ENCODE assay signal across 25 cellular contexts in the genomic region with DNA sequence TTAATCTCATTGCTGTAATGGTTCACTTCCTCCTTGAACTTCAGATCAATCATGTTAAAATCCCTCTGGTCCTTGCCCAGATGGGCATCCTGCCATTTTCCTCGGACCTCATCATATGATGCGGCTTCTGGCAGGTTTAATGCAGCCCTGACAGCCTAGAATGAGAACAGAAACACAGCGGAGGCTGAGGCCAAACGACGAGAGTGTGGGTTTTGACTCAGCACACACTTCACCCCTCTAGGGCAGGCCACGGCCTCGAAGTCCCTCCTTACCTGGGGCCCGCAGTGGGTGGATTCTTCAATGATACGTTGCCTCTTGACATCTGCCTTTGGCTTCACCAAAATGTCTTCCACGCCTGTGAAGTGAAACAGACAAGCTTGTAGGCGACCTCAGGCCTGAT. TPM values are rescaled to one million over a fixed set of nuclear protein-coding genes. Genes with fewer than 3 reads are reported as not detected.
DNase-seq lines count a peak whose midpoint lies in the region; ATAC-seq and TF ChIP-seq lines count a peak whose summit lies in the region.
"Had no signal": no experiment of that assay in that cellular context is flagged by ENCODE, and none has a peak within 500 bp of the region (broad histone marks: within the 10 kb centered on the region; RNA-seq: fewer than 3 reads in every experiment).

No MANE protein-coding gene starts in this region.

- no peaks in the 10 kb centered on the region for H3K9me2 ChIP-seq in GM23338 (ENCODE audit: insufficient read depth)

- H3K27ac ChIP-seq in VCaP, result peak overlapping the region; percentile 79
- H3K27ac ChIP-seq in GM23338 (ENCODE audit: low read depth), result no peak overlapping the region
- H3K27ac ChIP-seq: heart left ventricle, SJSA1, thoracic aorta had no signal

- no peak overlapping the region for H3K4me3 ChIP-seq in fibroblast of the aortic adventitia (ENCODE audit: low read depth, low read length)
- H3K4me3 ChIP-seq in GM23338, result no peak overlapping the region
- H3K4me3 ChIP-seq: heart left ventricle, SJSA1, thoracic aorta had no signal

- no peaks in the 10 kb centered on the region for H3K4me1 ChIP-seq in GM23338 (ENCODE audit: insufficient read depth)
- H3K4me1 ChIP-seq: BE2C, SJSA1 had no signal

- H4K20me1 ChIP-seq in GM23338 (replicated peaks; ENCODE audit: insufficient read depth), result peaks cover 3% of the 10 kb centered on the region; the same call in 1 of the 2 replicates

- no peak overlapping the region for H3K4me2 ChIP-seq in GM23338
- H3K4me2 ChIP-seq: KMS-11 had no signal

- H3K27me3 ChIP-seq in GM23338 (ENCODE audit: insufficient read depth), result no peaks in the 10 kb centered on the region
- H3K27me3 ChIP-seq: BE2C, heart left ventricle, SJSA1 had no signal

- ATAC-seq in sciatic nerve (no peak), GM23338 (no peak)
- ATAC-seq: heart left ventricle had no signal

- H3K9me3 Mint-ChIP-seq in GM23338, result no peaks in the 10 kb centered on the region

- no peak overlapping the region for H2AFZ ChIP-seq in GM23338

- no peaks in the 10 kb centered on the region for H3F3A ChIP-seq in GM23338 (replicated peaks; ENCODE audit: low read depth)

- intact Hi-C loops in sciatic nerve (cut with DNase I), result no loop called here

- H3K4me3 Mint-ChIP-seq in GM23338, result no peak overlapping the region

- peaks cover 28% of the 10 kb centered on the region for H3K36me3 ChIP-seq in GM23338 (ENCODE audit: insufficient read depth)

- TF ChIP-seq CTCF in VCaP (conservative IDR thresholded peaks at IDR 0.05), result no peak
- TF ChIP-seq CTCF in fibroblast of the aortic adventitia (IDR thresholded peaks at IDR 0.05; ENCODE audit: insufficient read depth, low read length), result no peak
- TF ChIP-seq CTCF in GM23338 (conservative IDR thresholded peaks at IDR 0.05; ENCODE audit: low read depth in 2 of 2), result no peak

- H3K4me1 Mint-ChIP-seq in GM23338, result no peaks in the 10 kb centered on the region

- peak; percentile 53 for DNase-seq in activated effector memory CD4-positive, alpha-beta T cell treated with anti-CD3 and anti-CD28 coated beads, Interleukin-2, amount 50 U/mL, for 16 hours
- DNase-seq in activated effector memory CD4-positive, alpha-beta T cell treated with Interleukin-2 at 50 U/mL for 16 hours, result no peak
- DNase-seq in fibroblast of the aortic adventitia (ENCODE audit: low read depth), result peak; percentile 76
- peak; percentile 30 for DNase-seq in renal cortical epithelial cell (ENCODE audit: low read depth)
- no peak for DNase-seq in sciatic nerve (ENCODE audit: low spot score)
- no peak for DNase-seq in GM23338 (ENCODE audit: low spot score)
- no peak for DNase-seq in ureter (ENCODE audit: low spot score)
- DNase-seq: activated CD4-positive, alpha-beta T cell treated with anti-CD3 and anti-CD28 coated beads for 48 hours; activated gamma-delta T cell; BE2C; cerebellar nuclear complex; DND-41; heart left ventricle; mammary epithelial cell; NCI-H1694; NCI-H526 treated with DMSO at 0.1 percent for 48 hours; retina; stimulated activated CD4-positive, alpha-beta T cell treated with anti-CD3 and anti-CD28 coated beads, Interleukin-12 subunit alpha, Interleukin-12 subunit beta, amount 100 ng/mL, for 4 hours; stimulated activated CD4-positive, alpha-beta T cell treated with anti-CD3 and anti-CD28 coated beads, Interleukin-4, amount 100 ng/mL, for 24 hours; stimulated activated naive CD4-positive, alpha-beta T cell treated with Interleukin-2 at 50 U/mL for 16 hours; T-helper 2 cell had no signal

- peaks cover 3% of the 10 kb centered on the region for H3K27me3 Mint-ChIP-seq in GM23338 (ENCODE audit: insufficient read depth, low read depth, poor library complexity)

- peaks cover 60% of the 10 kb centered on the region for H3K36me3 Mint-ChIP-seq in GM23338 (ENCODE audit: low read depth)

- H3K79me2 ChIP-seq in GM23338 (replicated peaks; ENCODE audit: insufficient read depth), result no peaks in the 10 kb centered on the region

- no peak overlapping the region for H3K27ac Mint-ChIP-seq in GM23338

TF ChIP-seq in GM23338, 12 proteins besides CTCF, POLR2A, EP300 and RAD21:
- TF ChIP-seq, protein P1, sequence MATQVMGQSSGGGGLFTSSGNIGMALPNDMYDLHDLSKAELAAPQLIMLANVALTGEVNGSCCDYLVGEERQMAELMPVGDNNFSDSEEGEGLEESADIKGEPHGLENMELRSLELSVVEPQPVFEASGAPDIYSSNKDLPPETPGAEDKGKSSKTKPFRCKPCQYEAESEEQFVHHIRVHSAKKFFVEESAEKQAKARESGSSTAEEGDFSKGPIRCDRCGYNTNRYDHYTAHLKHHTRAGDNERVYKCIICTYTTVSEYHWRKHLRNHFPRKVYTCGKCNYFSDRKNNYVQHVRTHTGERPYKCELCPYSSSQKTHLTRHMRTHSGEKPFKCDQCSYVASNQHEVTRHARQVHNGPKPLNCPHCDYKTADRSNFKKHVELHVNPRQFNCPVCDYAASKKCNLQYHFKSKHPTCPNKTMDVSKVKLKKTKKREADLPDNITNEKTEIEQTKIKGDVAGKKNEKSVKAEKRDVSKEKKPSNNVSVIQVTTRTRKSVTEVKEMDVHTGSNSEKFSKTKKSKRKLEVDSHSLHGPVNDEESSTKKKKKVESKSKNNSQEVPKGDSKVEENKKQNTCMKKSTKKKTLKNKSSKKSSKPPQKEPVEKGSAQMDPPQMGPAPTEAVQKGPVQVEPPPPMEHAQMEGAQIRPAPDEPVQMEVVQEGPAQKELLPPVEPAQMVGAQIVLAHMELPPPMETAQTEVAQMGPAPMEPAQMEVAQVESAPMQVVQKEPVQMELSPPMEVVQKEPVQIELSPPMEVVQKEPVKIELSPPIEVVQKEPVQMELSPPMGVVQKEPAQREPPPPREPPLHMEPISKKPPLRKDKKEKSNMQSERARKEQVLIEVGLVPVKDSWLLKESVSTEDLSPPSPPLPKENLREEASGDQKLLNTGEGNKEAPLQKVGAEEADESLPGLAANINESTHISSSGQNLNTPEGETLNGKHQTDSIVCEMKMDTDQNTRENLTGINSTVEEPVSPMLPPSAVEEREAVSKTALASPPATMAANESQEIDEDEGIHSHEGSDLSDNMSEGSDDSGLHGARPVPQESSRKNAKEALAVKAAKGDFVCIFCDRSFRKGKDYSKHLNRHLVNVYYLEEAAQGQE (IDR thresholded peaks at IDR 0.05; ENCODE audit: unreplicated experiment), result no peak
- no peak for TF ChIP-seq ZNF331 (CRISPR knock-in tag; IDR thresholded peaks at IDR 0.05; ENCODE audit: low read depth)
- TF ChIP-seq POLR2AphosphoS5 (IDR thresholded peaks at IDR 0.05; ENCODE audit: low read depth), result no peak
- no peak for TF ChIP-seq EZH2phosphoT487 (IDR thresholded peaks at IDR 0.05; ENCODE audit: unreplicated experiment)
- TF ChIP-seq JUNB (IDR thresholded peaks at IDR 0.05; ENCODE audit: unreplicated experiment), result no peak
- TF ChIP-seq EZH2 (IDR thresholded peaks at IDR 0.05; ENCODE audit: low read depth, unreplicated experiment), result no peak
- no peak for TF ChIP-seq NANOG (IDR thresholded peaks at IDR 0.05; ENCODE audit: borderline replicate concordance)

RNA-seq across cellular contexts. Expression of gene POLR1A, which starts 56.8 kb away (rescaled TPM):
- total RNA-seq in fibroblast of the aortic adventitia (ENCODE audit: low replicate concordance) (29.4 and 43.1 TPM in 2 replicates), renal cortical epithelial cell (17.4 and 40.4 TPM in 2 replicates), sciatic nerve (24.6 TPM), ureter (67.6 TPM)
- 33.4 and 43.2 TPM in 2 replicates for total RNA-seq in GM23338 (2014; rRNA removed; shearing (Covaris generic))
- 13.8 and 16.9 TPM in 2 replicates for polyA plus RNA-seq in GM23338 (2016; fragmentation: Nextera tagmentation; extraction: Ambion mirVana)

RNA-seq across cellular contexts. Expression of gene PTCD3, which starts 57.1 kb away (rescaled TPM):
- total RNA-seq in fibroblast of the aortic adventitia (ENCODE audit: low replicate concordance) (61.6 and 71.9 TPM in 2 replicates), renal cortical epithelial cell (96.2 and 125 TPM in 2 replicates), sciatic nerve (90.7 TPM), ureter (125 TPM)
- total RNA-seq in GM23338 (2014; rRNA removed; shearing (Covaris generic)), result 147 and 223 TPM in 2 replicates
- 87.6 and 140 TPM in 2 replicates for polyA plus RNA-seq in GM23338 (2016; fragmentation: Nextera tagmentation; extraction: Ambion mirVana)

Comparison
In these comparisons a context has a peak if more than half of its experiments do, and no peak if none do; other contexts are left out.
1. DNase-seq: peak in activated effector memory CD4-positive, alpha-beta T cell treated with anti-CD3 and anti-CD28 coated beads, Interleukin-2, amount 50 U/mL, for 16 hours (single experiment), fibroblast of the aortic adventitia (single experiment) and renal cortical epithelial cell (single experiment); none in activated effector memory CD4-positive, alpha-beta T cell treated with Interleukin-2 at 50 U/mL for 16 hours (single experiment), sciatic nerve (single experiment), GM23338 (single experiment) and ureter (single experiment).